12 cellular contexts compared by ENCODE assay signal in the genomic region with DNA sequence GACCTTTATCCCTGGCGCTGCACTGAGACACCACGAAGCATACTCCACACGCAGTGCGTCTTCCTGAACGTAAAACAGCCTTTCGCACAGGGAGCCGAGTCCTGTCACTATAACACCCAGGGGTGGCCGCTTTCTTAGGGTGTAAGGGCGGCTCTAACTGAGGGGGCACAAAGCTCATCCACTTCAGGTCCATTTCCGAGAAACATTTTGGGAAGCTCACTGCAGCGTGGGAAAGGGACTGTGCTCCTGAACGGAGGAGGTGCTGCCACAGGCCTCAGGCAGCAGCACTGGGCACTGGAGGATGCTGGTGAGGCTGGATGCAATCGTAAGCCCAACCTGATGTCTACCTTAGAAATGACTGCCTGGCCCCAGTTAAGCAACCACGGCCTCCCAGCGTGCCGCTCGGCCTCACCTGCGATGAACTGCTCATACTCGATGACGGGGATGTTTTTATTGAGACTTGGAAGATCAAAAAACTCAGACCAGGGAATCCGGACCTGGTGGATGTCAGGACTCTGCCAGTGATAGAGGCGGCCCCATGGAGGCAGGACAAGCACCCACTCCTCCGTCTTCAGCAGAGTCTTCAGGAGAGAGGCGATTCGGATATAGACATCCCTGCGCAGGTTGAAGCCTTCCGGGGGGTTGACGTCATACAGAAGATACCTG. TPM values are rescaled to one million over a fixed set of nuclear protein-coding genes. Genes with fewer than 3 reads are reported as not detected.
DNase-seq lines count a peak whose midpoint lies in the region; ATAC-seq and TF ChIP-seq lines count a peak whose summit lies in the region.
"Had no signal": no experiment of that assay in that cellular context is flagged by ENCODE, and none has a peak within 500 bp of the region (broad histone marks: within the 10 kb centered on the region; RNA-seq: fewer than 3 reads in every experiment).

No MANE protein-coding gene starts in this region.

- POLR2A ChIA-PET in activated CD4-positive, alpha-beta T cell treated with anti-CD3 and anti-CD28 coated beads for 36 hours (lab: Charles Lee) = no interaction called here
- POLR2A ChIA-PET in PC-9 (lab: Charles Lee; ENCODE audit: unreplicated experiment) = no interaction called here

- no peak for TF ChIP-seq CTCF in PC-9 (conservative IDR thresholded peaks at IDR 0.05)
- no peak for TF ChIP-seq CTCF in endodermal cell (conservative IDR thresholded peaks at IDR 0.05)
- no peak for TF ChIP-seq CTCF in progenitor cell of endocrine pancreas (IDR thresholded peaks at IDR 0.05; ENCODE audit: unreplicated experiment)

- 94 to 95% methylated on average over 28 of the region's 28 CpGs for WGBS in endodermal cell (ENCODE audit: insufficient coverage in 1 of 2, insufficient read length in 1 of 2), 2 experiments

- no peaks in the 10 kb centered on the region for H3K9me3 ChIP-seq in PC-9 (ENCODE audit: insufficient read depth, low read depth)
- H3K9me3 ChIP-seq in endodermal cell (ENCODE audit: control insufficient read depth, low read length) = no peaks in the 10 kb centered on the region
- H3K9me3 ChIP-seq: sigmoid colon had no signal

- H3K27ac ChIP-seq in PC-9 (no peak overlapping the region), endodermal cell (ENCODE audit: low read depth, low read length) (no peak overlapping the region)
- H3K27ac ChIP-seq: sigmoid colon had no signal

- DNase-seq in activated CD4-positive, alpha-beta T cell treated with anti-CD3 and anti-CD28 coated beads for 36 hours = no peak
- no peak for DNase-seq in activated CD4-positive, alpha-beta T cell treated with anti-CD3 and anti-CD28 coated beads for 48 hours
- no peak for DNase-seq in PC-9
- peak; percentile 27 for DNase-seq in endodermal cell
- DNase-seq in progenitor cell of endocrine pancreas (ENCODE audit: low spot score, unreplicated experiment) = no peak
- DNase-seq in NCI-H146 (lab: John Stamatoyannopoulos, UW) = no peak
- DNase-seq in NCI-H510A treated with DMSO at 0.1 percent for 48 hours (lab: John Stamatoyannopoulos, UW) = no peak
- DNase-seq: foreskin fibroblast, HCEC 1CT, sigmoid colon, SW 1271 had no signal

- peaks cover 5% of the 10 kb centered on the region; the same call in 1 of the 2 replicates for H3F3A ChIP-seq in PC-9 (ENCODE audit: insufficient read depth, low read depth)

- H3K4me1 ChIP-seq in PC-9 (replicated peaks; ENCODE audit: insufficient read depth) (no peaks in the 10 kb centered on the region), endodermal cell (ENCODE audit: control insufficient read depth, insufficient read depth, low read length) (peaks cover 4% of the 10 kb centered on the region)

- no peak overlapping the region for H3K9ac ChIP-seq in endodermal cell (ENCODE audit: extremely low read depth, low read length, poor library complexity, severe bottlenecking)

- no peaks in the 10 kb centered on the region for H3K36me3 ChIP-seq in PC-9 (ENCODE audit: low read depth)
- peaks cover 63% of the 10 kb centered on the region for H3K36me3 ChIP-seq in endodermal cell (ENCODE audit: control insufficient read depth, insufficient read depth, low read length)

- TSS peak; percentile 38 for BruUV-seq in PC-9 (replicated peaks; lab: Mats Ljungman, UMichigan)

- H2AFZ ChIP-seq in PC-9 = no peak overlapping the region

- CTCF ChIA-PET in activated CD4-positive, alpha-beta T cell treated with anti-CD3 and anti-CD28 coated beads for 36 hours (lab: Charles Lee) = interaction anchor here (0.7 to 1.3 kb wide), 4 partner anchors 10 to 154 kb away, joined by 3 to 4 read pairs (median 3); no protein-coding TSS in a partner anchor
- CTCF ChIA-PET in PC-9 (lab: Charles Lee) = no interaction called here

- H3K4me3 Mint-ChIP-seq in activated CD4-positive, alpha-beta T cell treated with anti-CD3 and anti-CD28 coated beads for 36 hours = peak overlapping the region; percentile 33
- H3K4me3 Mint-ChIP-seq in endodermal cell = peak overlapping the region; percentile 32
- H3K4me3 Mint-ChIP-seq in progenitor cell of endocrine pancreas (ENCODE audit: low read depth) = peak overlapping the region; percentile 59

- no peaks in the 10 kb centered on the region for H3K9me3 Mint-ChIP-seq in activated CD4-positive, alpha-beta T cell treated with anti-CD3 and anti-CD28 coated beads for 36 hours (ENCODE audit: low read depth)
- H3K9me3 Mint-ChIP-seq in endodermal cell = no peaks in the 10 kb centered on the region
- no peaks in the 10 kb centered on the region for H3K9me3 Mint-ChIP-seq in progenitor cell of endocrine pancreas (ENCODE audit: low read depth)

- peaks cover 9% of the 10 kb centered on the region; the same call in 1 of the 2 replicates for H3K79me2 ChIP-seq in PC-9 (ENCODE audit: low read depth)

- H3K9me2 ChIP-seq in PC-9 (ENCODE audit: insufficient read depth) = no peaks in the 10 kb centered on the region

- H3K36me3 Mint-ChIP-seq in activated CD4-positive, alpha-beta T cell treated with anti-CD3 and anti-CD28 coated beads for 36 hours (ENCODE audit: low read depth) = peaks cover 30% of the 10 kb centered on the region
- H3K36me3 Mint-ChIP-seq in endodermal cell (ENCODE audit: low read depth) (peaks cover 56% of the 10 kb centered on the region), progenitor cell of endocrine pancreas (ENCODE audit: insufficient read depth) (peaks cover 15% of the 10 kb centered on the region)

- no peaks in the 10 kb centered on the region for H3K27me3 Mint-ChIP-seq in activated CD4-positive, alpha-beta T cell treated with anti-CD3 and anti-CD28 coated beads for 36 hours
- no peaks in the 10 kb centered on the region for H3K27me3 Mint-ChIP-seq in endodermal cell (ENCODE audit: insufficient read depth)
- no peaks in the 10 kb centered on the region for H3K27me3 Mint-ChIP-seq in progenitor cell of endocrine pancreas

- no peak overlapping the region for H3K27ac Mint-ChIP-seq in activated CD4-positive, alpha-beta T cell treated with anti-CD3 and anti-CD28 coated beads for 36 hours
- peak overlapping the region; percentile 39 for H3K27ac Mint-ChIP-seq in endodermal cell
- no peak overlapping the region for H3K27ac Mint-ChIP-seq in progenitor cell of endocrine pancreas

- no peak overlapping the region for H3K4me2 ChIP-seq in PC-9

- H3K4me1 Mint-ChIP-seq in activated CD4-positive, alpha-beta T cell treated with anti-CD3 and anti-CD28 coated beads for 36 hours = peaks cover 9% of the 10 kb centered on the region
- peaks cover 8% of the 10 kb centered on the region for H3K4me1 Mint-ChIP-seq in endodermal cell
- peaks cover 5% of the 10 kb centered on the region for H3K4me1 Mint-ChIP-seq in progenitor cell of endocrine pancreas (ENCODE audit: low read depth)

- H4K20me1 ChIP-seq in PC-9 (ENCODE audit: insufficient read depth) = no peaks in the 10 kb centered on the region

- ATAC-seq in activated CD4-positive, alpha-beta T cell treated with anti-CD3 and anti-CD28 coated beads for 36 hours = no peak
- no peak for ATAC-seq in esophagus mucosa

- H3K27me3 ChIP-seq in PC-9 (ENCODE audit: insufficient read depth, low read depth) (no peaks in the 10 kb centered on the region), endodermal cell (ENCODE audit: control insufficient read depth, insufficient read depth, low read length, poor library complexity, severe bottlenecking) (no peaks in the 10 kb centered on the region)
- H3K27me3 ChIP-seq: sigmoid colon had no signal

- intact Hi-C loops in activated CD4-positive, alpha-beta T cell treated with anti-CD3 and anti-CD28 coated beads for 36 hours (cut with DNase I, micrococcal nuclease) = loop anchor here (5.0 to 10.0 kb wide), 4 partner anchors 131 to 413 kb away; a partner anchor contains a TSS
- intact Hi-C loops in PC-9 (cut with micrococcal nuclease; ENCODE audit: unreplicated experiment) = no loop called here

- no peak overlapping the region for H3K4me3 ChIP-seq in PC-9
- H3K4me3 ChIP-seq in endodermal cell (ENCODE audit: low read length) = no peak overlapping the region
- H3K4me3 ChIP-seq: sigmoid colon had no signal

RNA-seq across cellular contexts. Expression of a gene that starts 2.3 kb away (rescaled TPM):
- 10 to 100 TPM; 14.7 to 14.9 TPM for total RNA-seq in activated CD4-positive, alpha-beta T cell treated with anti-CD3 and anti-CD28 coated beads for 36 hours
- total RNA-seq in PC-9 (2021) (29.0 and 32.6 TPM in 2 replicates), endodermal cell (10 to 100 TPM; 49.0 to 73.3 TPM), progenitor cell of endocrine pancreas (47.8 and 51.5 TPM in 2 replicates), esophagus mucosa (6.2 TPM)
- 55.1 TPM for polyA plus RNA-seq in endodermal cell (2013, experiment 1 of 2)
- 46.9 TPM for polyA plus RNA-seq in endodermal cell (2013, experiment 2 of 2)
